9 cellular contexts compared by ENCODE assay signal in the genomic region with DNA sequence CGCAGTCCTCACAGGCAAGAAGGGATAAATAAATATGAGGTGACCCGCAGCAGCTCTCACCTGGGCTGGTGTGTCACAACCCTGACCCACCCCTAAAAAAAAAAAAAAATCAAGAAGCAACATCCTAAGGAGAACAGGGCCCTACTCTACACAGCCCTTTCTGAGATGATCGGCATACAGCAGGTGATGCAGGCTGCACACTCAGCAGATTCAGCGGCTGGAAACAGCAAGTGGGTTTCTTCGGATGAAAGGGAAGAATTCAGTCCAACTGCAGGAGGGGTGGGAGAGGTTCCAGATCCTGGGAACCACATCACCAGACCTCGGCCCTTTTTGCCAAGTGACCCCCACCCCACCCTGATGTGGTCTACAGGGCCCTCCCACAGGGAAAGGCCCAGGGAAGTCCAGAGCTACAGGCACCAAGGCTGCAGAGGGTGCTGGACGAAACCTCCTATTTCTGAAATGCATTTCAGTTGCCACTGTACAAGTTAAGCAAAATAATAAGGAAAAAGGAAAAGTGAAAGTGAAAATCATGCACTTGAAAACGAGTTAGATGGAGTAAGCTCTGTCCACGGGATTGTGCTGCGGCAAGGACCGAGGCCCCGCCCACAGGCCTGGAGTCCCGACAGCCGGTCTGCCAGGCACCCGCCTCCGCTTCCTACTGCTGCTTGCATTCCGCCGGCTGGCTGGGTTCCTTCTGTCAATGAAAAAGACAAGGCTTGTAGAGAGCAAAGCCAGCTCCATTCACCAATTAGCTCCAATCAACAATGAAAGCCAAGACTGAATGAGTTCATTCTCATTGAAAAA. TPM values are rescaled to one million over a fixed set of nuclear protein-coding genes. Genes with fewer than 3 reads are reported as not detected.
DNase-seq lines count a peak whose midpoint lies in the region; ATAC-seq and TF ChIP-seq lines count a peak whose summit lies in the region.
"Had no signal": no experiment of that assay in that cellular context is flagged by ENCODE, and none has a peak within 500 bp of the region (broad histone marks: within the 10 kb centered on the region; RNA-seq: fewer than 3 reads in every experiment).

No MANE protein-coding gene starts in this region.

- H3K79me2 ChIP-seq in osteoblast (ENCODE audit: insufficient read depth, low read length) = peaks cover 26% of the 10 kb centered on the region

- H3K9me3 ChIP-seq in osteoblast (ENCODE audit: low read depth, low read length) = no peaks in the 10 kb centered on the region

- peaks cover 2% of the 10 kb centered on the region for H4K20me1 ChIP-seq in osteoblast (ENCODE audit: insufficient read depth, low read length)

- peak overlapping the region; percentile 47 for H3K27ac ChIP-seq in osteoblast (ENCODE audit: low read depth, low read length)
- H3K27ac ChIP-seq: C4-2B had no signal

- peaks cover 38% of the 10 kb centered on the region for H3K36me3 ChIP-seq in osteoblast (ENCODE audit: insufficient read depth, low read length)

- intact Hi-C loops in Right ventricle myocardium superior (cut with DNase I) = no loop called here

- no peak for TF ChIP-seq CTCF in osteoblast (IDR thresholded peaks at IDR 0.05; ENCODE audit: extremely low read depth, low read depth, low read length)

- peak; percentile 73 for DNase-seq in activated CD8-positive, alpha-beta memory T cell treated with anti-CD3 and anti-CD28 coated beads for 24 hours
- no peak for DNase-seq in activated CD8-positive, alpha-beta memory T cell treated with anti-CD3 and anti-CD28 coated beads, Interleukin-2, amount 50 U/mL, for 4 hours
- DNase-seq in amniotic epithelial cell (ENCODE audit: low read depth) (peak; percentile 90), Right ventricle myocardium superior (peak; percentile 95), osteoblast (ENCODE audit: insufficient read length, low spot score, missing footprints) (peak; percentile 96), SIG-M5 (lab: John Stamatoyannopoulos, UW) (no peak), COR-L47 (lab: John Stamatoyannopoulos, UW) (no peak)

- peak overlapping the region; percentile 70 for H3K4me2 ChIP-seq in osteoblast (ENCODE audit: insufficient read depth, low read length)

- no peaks in the 10 kb centered on the region for H3K27me3 ChIP-seq in osteoblast (ENCODE audit: insufficient read depth, low read length)

- no peak overlapping the region for H2AFZ ChIP-seq in osteoblast (ENCODE audit: low read length)

- peaks cover 26% of the 10 kb centered on the region for H3K4me1 ChIP-seq in osteoblast (ENCODE audit: insufficient read depth, low read length)

- ATAC-seq in Right ventricle myocardium superior (ENCODE audit: poor library complexity) (peak; percentile 88), HG03571 (IDR thresholded peaks at IDR 0.05; ENCODE audit: unreplicated experiment) (no peak)

- H3K4me3 ChIP-seq in osteoblast (ENCODE audit: insufficient read depth, low read length) = peak overlapping the region; percentile 55

RNA-seq across cellular contexts. Expression of a gene that starts 15.9 kb away (rescaled TPM):
- total RNA-seq in Right ventricle myocardium superior (1.1 TPM), osteoblast (2.5 and 3.8 TPM in 2 replicates)

RNA-seq across cellular contexts. Expression of a gene that starts 47.0 kb away (rescaled TPM):
- total RNA-seq in Right ventricle myocardium superior = 154 TPM
- 72.0 and 87.8 TPM in 2 replicates for total RNA-seq in osteoblast

RNA-seq across cellular contexts. Expression of a gene that starts 59.6 kb away (rescaled TPM):
- 37.7 TPM for total RNA-seq in Right ventricle myocardium superior
- 10.9 and 13.3 TPM in 2 replicates for total RNA-seq in osteoblast

Comparison
In these comparisons a context has a peak if more than half of its experiments do, and no peak if none do; other contexts are left out.
1. DNase-seq: peak in activated CD8-positive, alpha-beta memory T cell treated with anti-CD3 and anti-CD28 coated beads for 24 hours (single experiment), amniotic epithelial cell (single experiment), Right ventricle myocardium superior (single experiment) and osteoblast (single experiment); none in activated CD8-positive, alpha-beta memory T cell treated with anti-CD3 and anti-CD28 coated beads, Interleukin-2, amount 50 U/mL, for 4 hours (single experiment), SIG-M5 (single experiment) and COR-L47 (single experiment).